ENCODE assay signal across 14 cellular contexts in genomic region chr4:173516621-173517612, GRCh38. TPM values are rescaled to one million over a fixed set of nuclear protein-coding genes. Genes with fewer than 3 reads are reported as not detected.
A peak's percentile ranks its signal among the peaks of the same experiment; 100 is the strongest.
DNase-seq lines count a peak whose midpoint lies in the region; ATAC-seq, FAIRE-seq and TF ChIP-seq lines count a peak whose summit lies in the region.
"Had no signal": no experiment of that assay in that cellular context is flagged by ENCODE, and none has a peak within 500 bp of the region (broad histone marks: within the 10 kb centered on the region; RNA-seq: fewer than 3 reads in every experiment).

No MANE protein-coding gene starts in this region.

- H3K4me1 Mint-ChIP-seq in brain: peaks cover 30% of the 10 kb centered on the region

- no peak for TF ChIP-seq CTCF in brain (conservative IDR thresholded peaks at IDR 0.05)
- no peak for TF ChIP-seq CTCF in sigmoid colon (IDR thresholded peaks at IDR 0.05)
- TF ChIP-seq CTCF in GM10266 (IDR thresholded peaks at IDR 0.05; ENCODE audit: control insufficient read depth, insufficient read depth, low read depth, missing control alignments): no peak

- H3K36me3 Mint-ChIP-seq in brain: no peaks in the 10 kb centered on the region

- peak; percentile 29 for TF ChIP-seq POLR2A in sigmoid colon (IDR thresholded peaks at IDR 0.05)
- no peak for TF ChIP-seq POLR2A in GM12892 (IDR thresholded peaks at IDR 0.05; ENCODE audit: low read depth, low read length)

- peak overlapping the region; percentile 46 for H3K4me3 ChIP-seq in HUES6 (ENCODE audit: low read depth, low read length)
- H3K4me3 ChIP-seq in sigmoid colon: peak overlapping the region; percentile 47 to 60 (median 55)
- H3K4me3 ChIP-seq: PC-9 had no signal

- peaks cover 100% of the 10 kb centered on the region for H3K27me3 ChIP-seq in HUES6 (ENCODE audit: control insufficient read depth, insufficient read depth, low read length)
- no peaks in the 10 kb centered on the region for H3K27me3 ChIP-seq in sigmoid colon

- 10 to 12% methylated on average over 51 of the region's 51 CpGs for WGBS in sigmoid colon, 2 donors

- no peak for FAIRE-seq in GM12892 (lab: Jason Lieb, UNC)
- FAIRE-seq: D721Med, islet of Langerhans had no signal

- no peak for ATAC-seq in GM19397 (IDR thresholded peaks at IDR 0.05; ENCODE audit: unreplicated experiment)
- ATAC-seq: effector memory CD8-positive, alpha-beta T cell had no signal

- H3K27ac Mint-ChIP-seq in brain: peak overlapping the region in 2 of 5 experiments; percentile 65 to 67

- peak overlapping the region in 4 of 5 experiments; percentile 4 to 82 (median 64) for H3K4me3 Mint-ChIP-seq in brain
- H3K4me3 Mint-ChIP-seq: activated B cell treated with CpG ODN at 0.5 μM for 24 hours had no signal

- DNase-seq in iPS-NIHi7 (ENCODE audit: extremely low spot score) (peak; percentile 57), sigmoid colon (peak; percentile 83), GM12892 (ENCODE audit: insufficient read length) (no peak), GM10266 (ENCODE audit: extremely low spot score) (no peak), germinal center (ENCODE audit: low spot score) (no peak)
- DNase-seq: activated B cell treated with CpG ODN at 0.5 μM for 24 hours; effector memory CD8-positive, alpha-beta T cell; NCI-H2029; PC-9 had no signal

- no peak overlapping the region for H3K9ac ChIP-seq in HUES6 (ENCODE audit: low read length)

- peak in 2 of 4 donors; percentile 14 to 34 for TF ChIP-seq EP300 in sigmoid colon (IDR thresholded peaks at IDR 0.05)

- H3K36me3 ChIP-seq in HUES6 (ENCODE audit: control insufficient read depth, insufficient read depth, low read length) (no peaks in the 10 kb centered on the region), sigmoid colon (no peaks in the 10 kb centered on the region)

- peaks cover 100% of the 10 kb centered on the region for H3K27me3 Mint-ChIP-seq in brain

- H3K9me3 Mint-ChIP-seq in brain: peaks cover 0 to 11% (median 8%) of the 10 kb centered on the region in 5 experiments
- H3K9me3 Mint-ChIP-seq: effector memory CD8-positive, alpha-beta T cell had no signal

- H3K4me1 ChIP-seq in HUES6 (ENCODE audit: control insufficient read depth, insufficient read depth, low read length) (peaks cover 34% of the 10 kb centered on the region), sigmoid colon (peaks cover 0 to 56% (median 51%) of the 10 kb centered on the region in 4 donors)

- H3K9me3 ChIP-seq in HUES6 (ENCODE audit: control insufficient read depth, insufficient read depth, low read depth, low read length) (no peaks in the 10 kb centered on the region), sigmoid colon (no peaks in the 10 kb centered on the region)

- H3K27ac ChIP-seq in HUES6 (ENCODE audit: low read depth, low read length) (no peak overlapping the region), sigmoid colon (peak overlapping the region; percentile 98 to 99 (median 99))
- H3K27ac ChIP-seq: PC-9 had no signal

- intact Hi-C loops in sigmoid colon (cut with DNase I): no loop called here

RNA-seq across cellular contexts. Expression of gene HAND2, which starts 13.1 kb away (rescaled TPM):
- polyA plus RNA-seq in brain (ENCODE audit: insufficient read depth, low read depth, low replicate concordance): not detected
- total RNA-seq in sigmoid colon: 100 to 1,000 TPM; 141 to 224 (median 180) TPM
- polyA plus RNA-seq in sigmoid colon: 10 to 100 TPM in 1 of 3 donors, 1 to 10 TPM in 1, under 1 TPM in 1; 0.46 to 17.4 (median 7.2) TPM
- not detected for polyA plus RNA-seq in GM12892 (2012; ENCODE audit: missing spikeins)
- total RNA-seq: activated B cell treated with CpG ODN at 0.5 μM for 24 hours, PC-9 had no signal

Comparison
In these comparisons a context has a peak if more than half of its experiments do, and no peak if none do; other contexts are left out.
1. DNase-seq: peak in iPS-NIHi7 (single experiment) and sigmoid colon (single experiment); none in GM12892 (single experiment), GM10266 (single experiment) and germinal center (single experiment).